ENCODE assay signal across 1 cellular context in the genomic region with DNA sequence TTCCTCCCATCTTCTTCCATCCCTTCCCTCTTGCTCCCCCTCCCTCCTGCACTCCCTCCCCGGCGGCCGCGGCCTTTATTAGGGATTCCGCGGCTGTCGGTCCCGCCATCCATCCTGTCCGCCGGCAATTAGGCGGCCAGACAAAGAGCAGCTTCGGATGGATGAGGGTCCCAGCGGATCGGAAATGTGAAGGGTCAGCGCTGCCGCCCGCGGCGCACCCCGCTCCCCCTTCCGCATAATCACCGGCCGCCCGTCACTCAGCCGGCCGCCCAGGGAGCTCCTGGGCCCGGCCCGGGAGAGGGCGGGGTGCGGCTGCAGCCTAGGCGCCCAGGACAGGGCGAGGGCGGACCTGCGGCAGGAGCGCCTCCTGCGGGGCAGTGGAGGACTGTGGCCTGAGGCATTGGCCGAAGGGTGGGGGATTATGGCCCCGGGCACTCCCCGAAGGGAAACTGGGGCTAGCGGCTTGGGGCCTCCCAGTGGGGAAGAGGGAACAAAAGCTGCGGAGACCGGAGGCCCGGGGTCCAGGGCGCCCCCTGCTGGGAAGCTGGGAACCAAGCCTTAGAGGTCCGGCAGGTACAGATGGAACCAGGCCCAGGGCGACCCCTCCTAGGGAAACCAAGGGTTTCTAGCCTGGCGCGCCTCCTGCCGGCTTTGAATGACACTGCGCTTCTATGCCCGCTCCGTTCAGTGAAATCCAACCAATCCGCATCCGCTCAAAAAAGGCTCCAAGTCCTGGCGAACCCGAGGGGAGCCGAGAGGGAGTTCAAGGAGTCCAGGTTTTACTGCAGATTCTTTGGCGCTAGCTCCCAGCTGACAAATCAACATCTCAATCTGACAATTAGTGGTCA.
TF ChIP-seq lines count a peak whose summit lies in the region.

No MANE protein-coding gene starts in this region.

TF ChIP-seq in HepG2, 621 proteins besides CTCF, POLR2A, EP300 and RAD21 (continued from another document and continues in another):
- TF ChIP-seq, protein P1, sequence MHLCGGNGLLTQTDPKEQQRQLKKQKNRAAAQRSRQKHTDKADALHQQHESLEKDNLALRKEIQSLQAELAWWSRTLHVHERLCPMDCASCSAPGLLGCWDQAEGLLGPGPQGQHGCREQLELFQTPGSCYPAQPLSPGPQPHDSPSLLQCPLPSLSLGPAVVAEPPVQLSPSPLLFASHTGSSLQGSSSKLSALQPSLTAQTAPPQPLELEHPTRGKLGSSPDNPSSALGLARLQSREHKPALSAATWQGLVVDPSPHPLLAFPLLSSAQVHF (CRISPR knock-in tag; IDR thresholded peaks at IDR 0.05): no peak
- TF ChIP-seq MAFF (IDR thresholded peaks at IDR 0.05; ENCODE audit: low read depth, low read length) (no peak), ZNF263 (CRISPR knock-in tag; IDR thresholded peaks at IDR 0.05) (peak; percentile 38; the same call in 1 of the 2 replicates), ZNF501 (CRISPR knock-in tag; IDR thresholded peaks at IDR 0.05) (peak; percentile 66; the same call in 1 of the 2 replicates), HIVEP1 (CRISPR knock-in tag; IDR thresholded peaks at IDR 0.05) (peak; percentile 34; the same call in 1 of the 2 replicates), SP1 (IDR thresholded peaks at IDR 0.05) (no peak), SP1 (CRISPR knock-in tag; IDR thresholded peaks at IDR 0.05) (no peak), YY1 (IDR thresholded peaks at IDR 0.05; ENCODE audit: insufficient read depth, insufficient replicate concordance, low read depth, low read length) (peak; percentile 53), ZNF333 (CRISPR knock-in tag; IDR thresholded peaks at IDR 0.05; ENCODE audit: borderline replicate concordance) (0 out of 2 replicates have a peak, but pooled peaks have one; percentile 44), ZNF724P (CRISPR knock-in tag; IDR thresholded peaks at IDR 0.05; ENCODE audit: borderline replicate concordance) (no peak), FLYWCH1 (CRISPR knock-in tag; IDR thresholded peaks at IDR 0.05) (no peak), ZNF788 (CRISPR knock-in tag; IDR thresholded peaks at IDR 0.05; ENCODE audit: borderline replicate concordance) (peak; percentile 68; the same call in 1 of the 2 replicates), NAIF1 (CRISPR knock-in tag; IDR thresholded peaks at IDR 0.05; ENCODE audit: borderline replicate concordance) (no peak), HOXA3 (CRISPR knock-in tag; IDR thresholded peaks at IDR 0.05) (no peak), AKAP8 (CRISPR knock-in tag; IDR thresholded peaks at IDR 0.05) (no peak), YEATS2 (CRISPR knock-in tag; IDR thresholded peaks at IDR 0.05; ENCODE audit: borderline replicate concordance) (no peak), ZNF33A (CRISPR knock-in tag; IDR thresholded peaks at IDR 0.05; ENCODE audit: borderline replicate concordance) (no peak), ZNF44 (CRISPR knock-in tag; IDR thresholded peaks at IDR 0.05) (0 out of 2 replicates have a peak, but pooled peaks have one; percentile 36), ZSCAN25 (CRISPR knock-in tag; IDR thresholded peaks at IDR 0.05) (no peak), SRSF9 (IDR thresholded peaks at IDR 0.05; ENCODE audit: borderline replicate concordance, insufficient read depth, low read depth, low read length, poor library complexity, severe bottlenecking) (no peak), PLRG1 (conservative IDR thresholded peaks at IDR 0.05) (no peak), ZFP90 (CRISPR knock-in tag; IDR thresholded peaks at IDR 0.05; ENCODE audit: borderline replicate concordance) (no peak), ZSCAN20 (CRISPR knock-in tag; IDR thresholded peaks at IDR 0.05; ENCODE audit: borderline replicate concordance) (no peak), TOE1 (CRISPR knock-in tag; IDR thresholded peaks at IDR 0.05) (no peak), ZFP36 (IDR thresholded peaks at IDR 0.05; ENCODE audit: borderline replicate concordance, low read depth, low read length, partially characterized antibody) (no peak), ZNF317 (CRISPR knock-in tag; IDR thresholded peaks at IDR 0.05) (no peak), SMARCE1 (IDR thresholded peaks at IDR 0.05; ENCODE audit: borderline replicate concordance) (no peak), SMC3 (IDR thresholded peaks at IDR 0.05; ENCODE audit: low read length) (peak; percentile 32), PCBP1 (IDR thresholded peaks at IDR 0.05; ENCODE audit: borderline replicate concordance, low read depth, low read length) (0 out of 2 replicates have a peak, but pooled peaks have one; percentile 15), RCOR2 (CRISPR knock-in tag; IDR thresholded peaks at IDR 0.05) (no peak), NFE2L1 (CRISPR knock-in tag; IDR thresholded peaks at IDR 0.05; ENCODE audit: borderline replicate concordance) (no peak), TMF1 (CRISPR knock-in tag; IDR thresholded peaks at IDR 0.05; ENCODE audit: low read depth) (no peak), ZNF460 (CRISPR knock-in tag; IDR thresholded peaks at IDR 0.05; ENCODE audit: borderline replicate concordance) (no peak), ZNF510 (CRISPR knock-in tag; IDR thresholded peaks at IDR 0.05; ENCODE audit: low read depth) (no peak), NR2C2 (CRISPR knock-in tag; IDR thresholded peaks at IDR 0.05; ENCODE audit: borderline replicate concordance) (no peak), ZNF816 (CRISPR knock-in tag; IDR thresholded peaks at IDR 0.05; ENCODE audit: borderline replicate concordance) (no peak), ZNF530 (CRISPR knock-in tag; IDR thresholded peaks at IDR 0.05; ENCODE audit: low read depth) (no peak), MTA1 (CRISPR knock-in tag; IDR thresholded peaks at IDR 0.05; ENCODE audit: borderline replicate concordance) (no peak), HOXA7 (CRISPR knock-in tag; IDR thresholded peaks at IDR 0.05) (no peak), GATAD1 (CRISPR knock-in tag; IDR thresholded peaks at IDR 0.05) (no peak)
- TF ChIP-seq, protein P2, sequence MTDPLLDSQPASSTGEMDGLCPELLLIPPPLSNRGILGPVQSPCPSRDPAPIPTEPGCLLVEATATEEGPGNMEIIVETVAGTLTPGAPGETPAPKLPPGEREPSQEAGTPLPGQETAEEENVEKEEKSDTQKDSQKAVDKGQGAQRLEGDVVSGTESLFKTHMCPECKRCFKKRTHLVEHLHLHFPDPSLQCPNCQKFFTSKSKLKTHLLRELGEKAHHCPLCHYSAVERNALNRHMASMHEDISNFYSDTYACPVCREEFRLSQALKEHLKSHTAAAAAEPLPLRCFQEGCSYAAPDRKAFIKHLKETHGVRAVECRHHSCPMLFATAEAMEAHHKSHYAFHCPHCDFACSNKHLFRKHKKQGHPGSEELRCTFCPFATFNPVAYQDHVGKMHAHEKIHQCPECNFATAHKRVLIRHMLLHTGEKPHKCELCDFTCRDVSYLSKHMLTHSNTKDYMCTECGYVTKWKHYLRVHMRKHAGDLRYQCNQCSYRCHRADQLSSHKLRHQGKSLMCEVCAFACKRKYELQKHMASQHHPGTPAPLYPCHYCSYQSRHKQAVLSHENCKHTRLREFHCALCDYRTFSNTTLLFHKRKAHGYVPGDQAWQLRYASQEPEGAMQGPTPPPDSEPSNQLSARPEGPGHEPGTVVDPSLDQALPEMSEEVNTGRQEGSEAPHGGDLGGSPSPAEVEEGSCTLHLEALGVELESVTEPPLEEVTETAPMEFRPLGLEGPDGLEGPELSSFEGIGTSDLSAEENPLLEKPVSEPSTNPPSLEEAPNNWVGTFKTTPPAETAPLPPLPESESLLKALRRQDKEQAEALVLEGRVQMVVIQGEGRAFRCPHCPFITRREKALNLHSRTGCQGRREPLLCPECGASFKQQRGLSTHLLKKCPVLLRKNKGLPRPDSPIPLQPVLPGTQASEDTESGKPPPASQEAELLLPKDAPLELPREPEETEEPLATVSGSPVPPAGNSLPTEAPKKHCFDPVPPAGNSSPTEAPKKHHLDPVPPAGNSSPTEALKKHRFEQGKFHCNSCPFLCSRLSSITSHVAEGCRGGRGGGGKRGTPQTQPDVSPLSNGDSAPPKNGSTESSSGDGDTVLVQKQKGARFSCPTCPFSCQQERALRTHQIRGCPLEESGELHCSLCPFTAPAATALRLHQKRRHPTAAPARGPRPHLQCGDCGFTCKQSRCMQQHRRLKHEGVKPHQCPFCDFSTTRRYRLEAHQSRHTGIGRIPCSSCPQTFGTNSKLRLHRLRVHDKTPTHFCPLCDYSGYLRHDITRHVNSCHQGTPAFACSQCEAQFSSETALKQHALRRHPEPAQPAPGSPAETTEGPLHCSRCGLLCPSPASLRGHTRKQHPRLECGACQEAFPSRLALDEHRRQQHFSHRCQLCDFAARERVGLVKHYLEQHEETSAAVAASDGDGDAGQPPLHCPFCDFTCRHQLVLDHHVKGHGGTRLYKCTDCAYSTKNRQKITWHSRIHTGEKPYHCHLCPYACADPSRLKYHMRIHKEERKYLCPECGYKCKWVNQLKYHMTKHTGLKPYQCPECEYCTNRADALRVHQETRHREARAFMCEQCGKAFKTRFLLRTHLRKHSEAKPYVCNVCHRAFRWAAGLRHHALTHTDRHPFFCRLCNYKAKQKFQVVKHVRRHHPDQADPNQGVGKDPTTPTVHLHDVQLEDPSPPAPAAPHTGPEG (CRISPR knock-in tag; IDR thresholded peaks at IDR 0.05): no peak
- TF ChIP-seq, protein P3, sequence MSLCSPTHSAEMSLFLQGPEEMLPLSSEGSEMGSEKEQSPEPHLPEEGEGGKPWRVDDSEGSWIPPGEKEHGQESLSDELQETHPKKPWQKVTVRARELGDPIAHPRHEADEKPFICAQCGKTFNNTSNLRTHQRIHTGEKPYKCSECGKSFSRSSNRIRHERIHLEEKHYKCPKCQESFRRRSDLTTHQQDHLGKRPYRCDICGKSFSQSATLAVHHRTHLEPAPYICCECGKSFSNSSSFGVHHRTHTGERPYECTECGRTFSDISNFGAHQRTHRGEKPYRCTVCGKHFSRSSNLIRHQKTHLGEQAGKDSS (CRISPR knock-in tag; IDR thresholded peaks at IDR 0.05; ENCODE audit: borderline replicate concordance, low read depth): no peak; the same call in 1 of the 2 replicates
- TF ChIP-seq, protein P4, sequence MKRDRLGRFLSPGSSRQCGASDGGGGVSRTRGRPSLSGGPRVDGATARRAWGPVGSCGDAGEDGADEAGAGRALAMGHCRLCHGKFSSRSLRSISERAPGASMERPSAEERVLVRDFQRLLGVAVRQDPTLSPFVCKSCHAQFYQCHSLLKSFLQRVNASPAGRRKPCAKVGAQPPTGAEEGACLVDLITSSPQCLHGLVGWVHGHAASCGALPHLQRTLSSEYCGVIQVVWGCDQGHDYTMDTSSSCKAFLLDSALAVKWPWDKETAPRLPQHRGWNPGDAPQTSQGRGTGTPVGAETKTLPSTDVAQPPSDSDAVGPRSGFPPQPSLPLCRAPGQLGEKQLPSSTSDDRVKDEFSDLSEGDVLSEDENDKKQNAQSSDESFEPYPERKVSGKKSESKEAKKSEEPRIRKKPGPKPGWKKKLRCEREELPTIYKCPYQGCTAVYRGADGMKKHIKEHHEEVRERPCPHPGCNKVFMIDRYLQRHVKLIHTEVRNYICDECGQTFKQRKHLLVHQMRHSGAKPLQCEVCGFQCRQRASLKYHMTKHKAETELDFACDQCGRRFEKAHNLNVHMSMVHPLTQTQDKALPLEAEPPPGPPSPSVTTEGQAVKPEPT (CRISPR knock-in tag; IDR thresholded peaks at IDR 0.05; ENCODE audit: low read depth): no peak; the same call in 1 of the 2 replicates
- TF ChIP-seq, protein P5, sequence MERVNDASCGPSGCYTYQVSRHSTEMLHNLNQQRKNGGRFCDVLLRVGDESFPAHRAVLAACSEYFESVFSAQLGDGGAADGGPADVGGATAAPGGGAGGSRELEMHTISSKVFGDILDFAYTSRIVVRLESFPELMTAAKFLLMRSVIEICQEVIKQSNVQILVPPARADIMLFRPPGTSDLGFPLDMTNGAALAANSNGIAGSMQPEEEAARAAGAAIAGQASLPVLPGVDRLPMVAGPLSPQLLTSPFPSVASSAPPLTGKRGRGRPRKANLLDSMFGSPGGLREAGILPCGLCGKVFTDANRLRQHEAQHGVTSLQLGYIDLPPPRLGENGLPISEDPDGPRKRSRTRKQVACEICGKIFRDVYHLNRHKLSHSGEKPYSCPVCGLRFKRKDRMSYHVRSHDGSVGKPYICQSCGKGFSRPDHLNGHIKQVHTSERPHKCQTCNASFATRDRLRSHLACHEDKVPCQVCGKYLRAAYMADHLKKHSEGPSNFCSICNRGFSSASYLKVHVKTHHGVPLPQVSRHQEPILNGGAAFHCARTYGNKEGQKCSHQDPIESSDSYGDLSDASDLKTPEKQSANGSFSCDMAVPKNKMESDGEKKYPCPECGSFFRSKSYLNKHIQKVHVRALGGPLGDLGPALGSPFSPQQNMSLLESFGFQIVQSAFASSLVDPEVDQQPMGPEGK (CRISPR knock-in tag; IDR thresholded peaks at IDR 0.05): peak; percentile 48
- TF ChIP-seq, protein P6, sequence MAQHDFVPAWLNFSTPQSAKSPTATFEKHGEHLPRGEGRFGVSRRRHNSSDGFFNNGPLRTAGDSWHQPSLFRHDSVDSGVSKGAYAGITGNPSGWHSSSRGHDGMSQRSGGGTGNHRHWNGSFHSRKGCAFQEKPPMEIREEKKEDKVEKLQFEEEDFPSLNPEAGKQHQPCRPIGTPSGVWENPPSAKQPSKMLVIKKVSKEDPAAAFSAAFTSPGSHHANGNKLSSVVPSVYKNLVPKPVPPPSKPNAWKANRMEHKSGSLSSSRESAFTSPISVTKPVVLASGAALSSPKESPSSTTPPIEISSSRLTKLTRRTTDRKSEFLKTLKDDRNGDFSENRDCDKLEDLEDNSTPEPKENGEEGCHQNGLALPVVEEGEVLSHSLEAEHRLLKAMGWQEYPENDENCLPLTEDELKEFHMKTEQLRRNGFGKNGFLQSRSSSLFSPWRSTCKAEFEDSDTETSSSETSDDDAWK (CRISPR knock-in tag; IDR thresholded peaks at IDR 0.05): no peak
- TF ChIP-seq, protein P7, sequence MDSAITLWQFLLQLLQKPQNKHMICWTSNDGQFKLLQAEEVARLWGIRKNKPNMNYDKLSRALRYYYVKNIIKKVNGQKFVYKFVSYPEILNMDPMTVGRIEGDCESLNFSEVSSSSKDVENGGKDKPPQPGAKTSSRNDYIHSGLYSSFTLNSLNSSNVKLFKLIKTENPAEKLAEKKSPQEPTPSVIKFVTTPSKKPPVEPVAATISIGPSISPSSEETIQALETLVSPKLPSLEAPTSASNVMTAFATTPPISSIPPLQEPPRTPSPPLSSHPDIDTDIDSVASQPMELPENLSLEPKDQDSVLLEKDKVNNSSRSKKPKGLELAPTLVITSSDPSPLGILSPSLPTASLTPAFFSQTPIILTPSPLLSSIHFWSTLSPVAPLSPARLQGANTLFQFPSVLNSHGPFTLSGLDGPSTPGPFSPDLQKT (CRISPR knock-in tag; IDR thresholded peaks at IDR 0.05; ENCODE audit: borderline replicate concordance): no peak
- TF ChIP-seq, protein P8, sequence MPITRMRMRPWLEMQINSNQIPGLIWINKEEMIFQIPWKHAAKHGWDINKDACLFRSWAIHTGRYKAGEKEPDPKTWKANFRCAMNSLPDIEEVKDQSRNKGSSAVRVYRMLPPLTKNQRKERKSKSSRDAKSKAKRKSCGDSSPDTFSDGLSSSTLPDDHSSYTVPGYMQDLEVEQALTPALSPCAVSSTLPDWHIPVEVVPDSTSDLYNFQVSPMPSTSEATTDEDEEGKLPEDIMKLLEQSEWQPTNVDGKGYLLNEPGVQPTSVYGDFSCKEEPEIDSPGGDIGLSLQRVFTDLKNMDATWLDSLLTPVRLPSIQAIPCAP (CRISPR knock-in tag; IDR thresholded peaks at IDR 0.05; ENCODE audit: low read depth): no peak
- TF ChIP-seq, protein P9, sequence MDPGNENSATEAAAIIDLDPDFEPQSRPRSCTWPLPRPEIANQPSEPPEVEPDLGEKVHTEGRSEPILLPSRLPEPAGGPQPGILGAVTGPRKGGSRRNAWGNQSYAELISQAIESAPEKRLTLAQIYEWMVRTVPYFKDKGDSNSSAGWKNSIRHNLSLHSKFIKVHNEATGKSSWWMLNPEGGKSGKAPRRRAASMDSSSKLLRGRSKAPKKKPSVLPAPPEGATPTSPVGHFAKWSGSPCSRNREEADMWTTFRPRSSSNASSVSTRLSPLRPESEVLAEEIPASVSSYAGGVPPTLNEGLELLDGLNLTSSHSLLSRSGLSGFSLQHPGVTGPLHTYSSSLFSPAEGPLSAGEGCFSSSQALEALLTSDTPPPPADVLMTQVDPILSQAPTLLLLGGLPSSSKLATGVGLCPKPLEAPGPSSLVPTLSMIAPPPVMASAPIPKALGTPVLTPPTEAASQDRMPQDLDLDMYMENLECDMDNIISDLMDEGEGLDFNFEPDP (CRISPR knock-in tag; conservative IDR thresholded peaks at IDR 0.05): no peak
